8 cellular contexts compared by ENCODE assay signal in the genomic region with DNA sequence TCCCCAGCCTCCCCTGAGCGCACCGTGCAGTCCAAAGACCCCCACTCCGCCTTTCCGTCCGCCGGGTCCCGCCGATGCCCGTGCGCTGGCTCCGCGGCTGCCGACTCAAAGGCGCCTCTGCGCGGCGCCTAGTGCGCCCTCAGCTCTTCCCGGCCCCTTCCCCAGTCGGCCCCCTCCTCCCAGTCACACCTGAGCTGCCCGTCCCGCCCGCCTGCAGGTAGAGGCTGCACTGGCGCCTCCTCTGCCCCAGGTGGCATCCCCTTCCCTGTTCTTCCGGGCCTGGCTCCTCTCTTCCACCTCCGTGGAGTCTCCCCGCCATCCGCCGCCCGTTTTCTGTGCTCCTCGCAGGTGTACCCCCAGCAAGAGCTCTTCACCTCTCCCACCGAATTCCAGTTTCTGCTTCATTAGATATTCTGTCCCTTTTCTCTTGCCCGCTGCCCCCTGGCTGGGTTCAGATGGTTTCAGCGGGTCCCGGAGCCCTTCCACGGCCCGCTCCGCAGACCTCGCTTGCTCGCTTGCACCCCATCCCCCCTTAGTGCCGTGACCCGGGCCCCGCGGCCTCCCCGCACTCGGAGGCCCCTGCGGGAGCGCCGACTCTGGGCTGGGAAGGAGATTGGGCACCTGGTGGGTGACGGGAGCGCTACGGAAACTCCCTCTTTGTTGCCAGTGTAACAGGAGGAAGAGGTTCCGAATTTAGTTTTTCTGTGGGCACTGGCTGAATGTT. TPM values are rescaled to one million over a fixed set of nuclear protein-coding genes. Genes with fewer than 3 reads are reported as not detected.
A peak's percentile ranks its signal among the peaks of the same experiment; 100 is the strongest.
DNase-seq lines count a peak whose midpoint lies in the region; ATAC-seq, FAIRE-seq and TF ChIP-seq lines count a peak whose summit lies in the region.

No MANE protein-coding gene starts in this region.

- H3K79me2 ChIP-seq in keratinocyte (ENCODE audit: control insufficient read depth, insufficient read depth, low read length) = peaks cover 35% of the 10 kb centered on the region

- TF ChIP-seq CTCF in WERI-Rb-1 (IDR thresholded peaks at IDR 0.05; ENCODE audit: low read depth, low read length) (peak; percentile 29; the same call in 1 of the 2 replicates), cardiac fibroblast (IDR thresholded peaks at IDR 0.05; ENCODE audit: low read depth, low read length) (no peak), keratinocyte (optimal IDR thresholded peaks at IDR 0.05 in 1 of 3, IDR thresholded peaks at IDR 0.05 in 1 of 3, conservative IDR thresholded peaks at IDR 0.05 in 1 of 3; ENCODE audit: extremely low read depth in 1 of 3, insufficient read depth in 2 of 3, low read length in 3 of 3) (peak; percentile 29 to 77 (median 67))

- no peaks in the 10 kb centered on the region for H4K20me1 ChIP-seq in keratinocyte (ENCODE audit: control insufficient read depth, extremely low read depth, insufficient read depth, low read length)

- dilution Hi-C loops in keratinocyte (cut with MboI; ENCODE audit: extremely low pct_ligation_motif_present, low sequenced_read_pairs) = no loop called here

- H3K9me3 ChIP-seq in WERI-Rb-1 (ENCODE audit: severe bottlenecking) (no peaks in the 10 kb centered on the region), keratinocyte (ENCODE audit: control insufficient read depth, low read depth, low read length) (no peaks in the 10 kb centered on the region)

- no peaks in the 10 kb centered on the region for H3K9me1 ChIP-seq in keratinocyte (ENCODE audit: control insufficient read depth, extremely low read depth, insufficient read depth, low read length)

- in situ Hi-C loops in G401 (cut with HindIII; ENCODE audit: low sequenced_read_pairs) = no loop called here

- no peak for FAIRE-seq in keratinocyte (lab: Jason Lieb, UNC)

- CTCF ChIA-PET in HEK293T (lab: Yijun Ruan, JAX) = interaction anchor here (1.3 to 2.1 kb wide), 2 partner anchors 9 to 18 kb away, joined by 5 to 8 read pairs; no protein-coding TSS in a partner anchor

- DNase-seq in G401 (ENCODE audit: low spot score) = peak; percentile 84
- peak; percentile 26 for DNase-seq in HEK293T (ENCODE audit: extremely low spot score)
- peak; percentile 66 for DNase-seq in NCI-H1092 treated with DMSO at 0.1 percent for 48 hours (lab: John Stamatoyannopoulos, UW)
- DNase-seq in WERI-Rb-1 = peak; percentile 68
- DNase-seq in cardiac fibroblast (ENCODE audit: low read depth in 2 of 2) = peak; percentile 58 to 61
- DNase-seq in keratinocyte (ENCODE audit: low read depth, low spot score) = no peak
- DNase-seq in stimulated activated CD4-positive, alpha-beta T cell treated with anti-CD3 and anti-CD28 coated beads, Interleukin-12 subunit alpha, Interleukin-12 subunit beta, amount 100 ng/mL, for 4 hours = peak; percentile 23

- ATAC-seq in GM18520 (IDR thresholded peaks at IDR 0.05; ENCODE audit: unreplicated experiment) = no peak

- H3K27me3 ChIP-seq in WERI-Rb-1 (ENCODE audit: insufficient read depth, low read depth, severe bottlenecking) (no peaks in the 10 kb centered on the region), keratinocyte (ENCODE audit: control insufficient read depth, extremely low read depth, insufficient read depth, low read length) (no peaks in the 10 kb centered on the region)

- H3K27ac ChIP-seq in WERI-Rb-1 (peak overlapping the region; percentile 88), keratinocyte (ENCODE audit: control insufficient read depth, insufficient read depth, low read length) (peak overlapping the region; percentile 83)

- peak overlapping the region; percentile 82 for H2AFZ ChIP-seq in keratinocyte (ENCODE audit: control insufficient read depth, low read length)

- H3K4me1 ChIP-seq in keratinocyte (ENCODE audit: control insufficient read depth, extremely low read depth, insufficient read depth, low read length) = peaks cover 19% of the 10 kb centered on the region

- peaks cover 3% of the 10 kb centered on the region; the same call in 1 of the 2 replicates for H3K36me3 ChIP-seq in WERI-Rb-1
- no peaks in the 10 kb centered on the region for H3K36me3 ChIP-seq in keratinocyte (ENCODE audit: control insufficient read depth in 2 of 2, extremely low read depth in 1 of 2, insufficient read depth in 2 of 2, low read length in 2 of 2)

- H3K4me2 ChIP-seq in keratinocyte (ENCODE audit: control insufficient read depth, extremely low read depth, insufficient read depth, low read depth, low read length) = peak overlapping the region; percentile 98

- H3K9ac ChIP-seq in keratinocyte (ENCODE audit: control insufficient read depth, extremely low read depth, insufficient read depth, low read length) = peak overlapping the region; percentile 87

- POLR2A ChIA-PET in HEK293T (lab: Yijun Ruan, JAX) = no interaction called here

- peak overlapping the region; percentile 87 for H3K4me3 ChIP-seq in WERI-Rb-1 (ENCODE audit: low read depth, low read length)
- H3K4me3 ChIP-seq in cardiac fibroblast (replicated peaks in 1 of 2; ENCODE audit: low read depth in 2 of 2, low read length in 2 of 2) = peak overlapping the region; percentile 83 to 96
- H3K4me3 ChIP-seq in keratinocyte (ENCODE audit: control insufficient read depth in 2 of 3, extremely low read depth in 1 of 3, insufficient read depth in 2 of 3, low read depth in 1 of 3, low read length in 3 of 3) = peak overlapping the region; percentile 58 to 85 (median 83)

TF ChIP-seq in HEK293T, 16 proteins besides CTCF, POLR2A, EP300 and RAD21:
- TF ChIP-seq L3MBTL2 (conservative IDR thresholded peaks at IDR 0.05) (no peak), FOXA1 (IDR thresholded peaks at IDR 0.05) (no peak), NFRKB (IDR thresholded peaks at IDR 0.05) (no peak), ARNT (IDR thresholded peaks at IDR 0.05) (no peak)

RNA-seq across cellular contexts. Expression of gene SLC44A1, which starts 0.7 kb away (rescaled TPM):
- 25.0 and 30.0 TPM in 2 replicates for total RNA-seq in G401 (2014; rRNA removed; shearing (Covaris generic))
- polyA plus RNA-seq in keratinocyte = 21.8 to 26.7 TPM (median 22.9 TPM) in 3 replicates
- polyA plus RNA-seq in keratinocyte (2011; ENCODE audit: low read depth) = 14.2 TPM
- 9.6 and 19.9 TPM in 2 replicates for polyA plus RNA-seq in keratinocyte (2011; cell fraction: cytosol; rRNA removed)
- polyA plus RNA-seq in keratinocyte (2011; cell fraction: nucleus; rRNA removed) = 15.0 TPM in 2 replicates
- 20.3 and 23.1 TPM in 2 replicates for polyA plus RNA-seq in keratinocyte (2012; ENCODE audit: low replicate concordance)
- polyA minus RNA-seq in keratinocyte = 49.7 to 68.6 TPM (median 60.1 TPM) in 3 replicates
- 17.6 TPM for polyA minus RNA-seq in keratinocyte (2011; cell fraction: cytosol; rRNA and poly(A)+ RNA removed)
- polyA minus RNA-seq in keratinocyte (2011; cell fraction: nucleus; rRNA and poly(A)+ RNA removed) = 21.5 and 50.7 TPM in 2 replicates
